ENCODE assay signal across 8 cellular contexts in the genomic region with DNA sequence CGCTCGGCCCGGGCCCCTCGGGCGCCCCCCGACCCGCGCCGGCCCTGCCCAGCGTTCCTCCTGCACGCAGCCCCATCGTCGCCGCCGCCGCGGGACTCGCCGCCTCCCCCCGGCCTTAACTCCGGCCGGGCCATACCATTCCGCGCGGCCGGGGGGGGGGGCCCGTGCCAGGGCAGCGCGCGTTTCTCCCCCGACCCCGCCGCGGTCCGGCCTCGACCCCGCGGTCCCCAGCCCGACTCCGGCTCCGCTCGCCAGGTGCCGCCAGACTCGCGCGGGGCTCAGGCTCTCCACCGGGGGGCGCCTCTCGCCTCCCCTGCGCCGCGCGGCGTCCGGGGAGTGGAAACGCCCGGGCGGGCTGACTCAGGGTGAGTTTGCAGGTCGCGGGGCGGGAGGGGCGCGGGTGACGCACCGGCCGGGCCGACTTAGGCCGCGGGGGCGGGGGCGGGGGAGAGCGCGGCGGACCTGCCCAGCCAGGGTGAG. TPM values are rescaled to one million over a fixed set of nuclear protein-coding genes. Genes with fewer than 3 reads are reported as not detected.
A peak's percentile ranks its signal among the peaks of the same experiment; 100 is the strongest.
DNase-seq lines count a peak whose midpoint lies in the region; ATAC-seq and TF ChIP-seq lines count a peak whose summit lies in the region.

A gene (minus strand): TSS at position 91 of the 480 bp plus-strand sequence. CDS start 15 bp downstream, at position 76.

- intact Hi-C loops in activated CD4-positive, alpha-beta T cell treated with anti-CD3 and anti-CD28 coated beads, Interleukin-2, amount 10 ng/mL, durations not matched to agents 24 days and 14 days (cut with micrococcal nuclease): loop anchor here (1.0 to 2.0 kb wide), 2 partner anchors 110 to 182 kb away; a partner anchor contains a TSS
- intact Hi-C loops in left lung (cut with DNase I): no loop called here

- peak within 1 kb of the TSS; percentile 57 to 87 for H3K27ac ChIP-seq in left lung

- H3K36me3 Mint-ChIP-seq in activated CD4-positive, alpha-beta T cell treated with anti-CD3 and anti-CD28 coated beads, Interleukin-2, amount 10 ng/mL, durations not matched to agents 24 days and 14 days (ENCODE audit: low read depth): peaks cover 26% of the 10 kb centered on the region

- H3K27me3 ChIP-seq in left lung: peaks cover 0 to 10% of the 10 kb centered on the region in 2 donors

- no peaks in the 10 kb centered on the region for H3K9me3 Mint-ChIP-seq in activated CD4-positive, alpha-beta T cell treated with anti-CD3 and anti-CD28 coated beads, Interleukin-2, amount 10 ng/mL, durations not matched to agents 24 days and 14 days

- H3K4me1 Mint-ChIP-seq in activated CD4-positive, alpha-beta T cell treated with anti-CD3 and anti-CD28 coated beads, Interleukin-2, amount 10 ng/mL, durations not matched to agents 24 days and 14 days: peaks cover 29% of the 10 kb centered on the region

- H3K9me3 ChIP-seq in left lung: no peaks in the 10 kb centered on the region

- peaks cover 31% of the 10 kb centered on the region for H3K27me3 Mint-ChIP-seq in activated CD4-positive, alpha-beta T cell treated with anti-CD3 and anti-CD28 coated beads, Interleukin-2, amount 10 ng/mL, durations not matched to agents 24 days and 14 days

- peak within 1 kb of the TSS; percentile 91 for H3K4me3 Mint-ChIP-seq in activated CD4-positive, alpha-beta T cell treated with anti-CD3 and anti-CD28 coated beads, Interleukin-2, amount 10 ng/mL, durations not matched to agents 24 days and 14 days

- H3K4me3 ChIP-seq in left lung: peak within 1 kb of the TSS; percentile 67 to 87

- peak; percentile 94 for TF ChIP-seq CTCF in GM13977 (IDR thresholded peaks at IDR 0.05; ENCODE audit: extremely low read depth, insufficient read depth, missing control alignments)
- TF ChIP-seq CTCF in left lung (IDR thresholded peaks at IDR 0.05): peak; percentile 38 to 62

- DNase-seq in 8988T (peak; percentile 95), GM13977 (ENCODE audit: low spot score) (peak; percentile 97), NCI-H2227 (lab: John Stamatoyannopoulos, UW; ENCODE audit: unreplicated experiment) (peak; percentile 87), cortex of kidney (lab: John Stamatoyannopoulos, UW) (peak; percentile 36), left lung (peak; percentile 92 to 99)
- DNase-seq in activated CD4-positive, alpha-beta T cell treated with anti-CD3 and anti-CD28 coated beads, Interleukin-2, amount 10 ng/mL, durations not matched to agents 24 days and 14 days: peak; percentile 94
- DNase-seq in stimulated activated CD4-positive, alpha-beta T cell treated with anti-CD3 and anti-CD28 coated beads, Interleukin-2, amount 100 ng/mL, for 4 hours (ENCODE audit: low read depth): peak; percentile 75

- H3K27ac Mint-ChIP-seq in activated CD4-positive, alpha-beta T cell treated with anti-CD3 and anti-CD28 coated beads, Interleukin-2, amount 10 ng/mL, durations not matched to agents 24 days and 14 days: peak within 1 kb of the TSS; percentile 84

- ATAC-seq in HG02885 (IDR thresholded peaks at IDR 0.05; ENCODE audit: poor library complexity, unreplicated experiment): peak; percentile 89
- ATAC-seq in left lung: peak; percentile 97

- H3K36me3 ChIP-seq in left lung: peaks cover 0 to 24% of the 10 kb centered on the region in 2 donors

- in situ Hi-C loops in GM13977 (cut with MboI; ENCODE audit: low pct_unique_long_range_greater_than_20kb, low sequenced_read_pairs, unreplicated experiment): no loop called here

- H3K4me1 ChIP-seq in left lung: peaks cover 13 to 26% of the 10 kb centered on the region in 2 donors

RNA-seq across cellular contexts. Expression of the gene that starts here (rescaled TPM):
- 24.1 and 25.5 TPM in 2 replicates for total RNA-seq in activated CD4-positive, alpha-beta T cell treated with anti-CD3 and anti-CD28 coated beads, Interleukin-2, amount 10 ng/mL, durations not matched to agents 24 days and 14 days
- 10 to 100 TPM; 24.7 to 40.9 TPM for total RNA-seq in left lung

Comparison
In these comparisons a context has a peak if more than half of its experiments do, and no peak if none do; other contexts are left out.
1. Peak in every context shown above with its lines: DNase-seq, ATAC-seq, H3K4me3 ChIP-seq and H3K27ac ChIP-seq.
2. DNase-seq: peak in every context shown above with its lines; median percentile 97 in GM13977; 96 in left lung; 95 in 8988T; 94 in activated CD4-positive, alpha-beta T cell treated with anti-CD3 and anti-CD28 coated beads, Interleukin-2, amount 10 ng/mL, durations not matched to agents 24 days and 14 days; 87 in NCI-H2227; 75 in stimulated activated CD4-positive, alpha-beta T cell treated with anti-CD3 and anti-CD28 coated beads, Interleukin-2, amount 100 ng/mL, for 4 hours; 36 in cortex of kidney.